In genomic region chr9:99814359-99814758, GRCh38 we compare ENCODE assay signal across 33 cellular contexts.
"Had no signal": no experiment of that assay in that cellular context is flagged by ENCODE, and none has a peak within 500 bp of the region (broad histone marks: within the 10 kb centered on the region; RNA-seq: fewer than 3 reads in every experiment).

No MANE protein-coding gene starts in this region.

- ATAC-seq: activated CD4-positive, alpha-beta T cell treated with anti-CD3 and anti-CD28 coated beads for 36 hours; activated CD8-positive, alpha-beta memory T cell treated with anti-CD3 and anti-CD28 coated beads, Interleukin-2, amount 10 ng/mL, durations not matched to agents 7 days and 5 days; activated CD8-positive, alpha-beta T cell treated with anti-CD3 and anti-CD28 coated beads, Interleukin-2, amount 10 ng/mL, durations not matched to agents 7 days and 5 days; activated naive CD8-positive, alpha-beta T cell treated with anti-CD3 and anti-CD28 coated beads, Interleukin-2, amount 50 U/mL, for 24 hours; heart left ventricle had no signal

- H3K36me3 Mint-ChIP-seq: activated CD4-positive, alpha-beta memory T cell treated with anti-CD3 and anti-CD28 coated beads for 36 hours had no signal

- H3K4me1 ChIP-seq: breast epithelium, colonic mucosa had no signal

- H3K36me3 ChIP-seq: ascending aorta, breast epithelium, cardiac muscle cell, colonic mucosa, esophagus muscularis mucosa had no signal

- H3K9me3 ChIP-seq: ascending aorta, breast epithelium, colonic mucosa, esophagus muscularis mucosa, heart left ventricle had no signal

- DNase-seq: activated CD4-positive, alpha-beta memory T cell treated with anti-CD3 and anti-CD28 coated beads for 36 hours; activated CD4-positive, alpha-beta T cell treated with anti-CD3 and anti-CD28 coated beads for 36 hours; activated CD4-positive, alpha-beta T cell treated with anti-CD3 and anti-CD28 coated beads, Interleukin-2, amount 10 ng/mL, durations not matched to agents 24 days and 14 days; activated CD4-positive, CD25-positive, alpha-beta regulatory T cell; activated CD4-positive, CD25-positive, alpha-beta regulatory T cell treated with anti-CD3 and anti-CD28 coated beads, Interleukin-2, amount 50 U/mL, for 72 hours; activated CD8-positive, alpha-beta memory T cell treated with anti-CD3 and anti-CD28 coated beads, Interleukin-2, amount 10 ng/mL, durations not matched to agents 7 days and 5 days; activated CD8-positive, alpha-beta memory T cell treated with anti-CD3 and anti-CD28 coated beads, Interleukin-2, amount 50 U/mL, for 4 hours; activated CD8-positive, alpha-beta T cell treated with anti-CD3 and anti-CD28 coated beads, Interleukin-2, amount 10 ng/mL, durations not matched to agents 7 days and 5 days; activated effector memory CD4-positive, alpha-beta T cell treated with anti-CD3 and anti-CD28 coated beads, Interleukin-2, amount 50 U/mL, for 16 hours; activated naive CD4-positive, alpha-beta T cell treated with anti-CD3 and anti-CD28 coated beads for 36 hours; activated naive CD8-positive, alpha-beta T cell treated with anti-CD3 and anti-CD28 coated beads for 36 hours; activated naive CD8-positive, alpha-beta T cell treated with anti-CD3 and anti-CD28 coated beads, Interleukin-2, amount 50 U/mL, for 24 hours; activated T-cell treated with anti-CD3 and anti-CD28 coated beads, Interleukin-2, amount 50 U/mL, for 1 hour; activated T-cell treated with anti-CD3 and anti-CD28 coated beads, Interleukin-2, amount 50 U/mL, for 48 hours; central memory CD4-positive, alpha-beta T cell; cerebellar nuclear complex; colonic mucosa; dorsolateral prefrontal cortex; effector memory CD4-positive, alpha-beta T cell; erythroblast; glutamatergic neuron; heart left ventricle; T-helper 2 cell had no signal

- H3K27me3 Mint-ChIP-seq: activated naive CD8-positive, alpha-beta T cell treated with anti-CD3 and anti-CD28 coated beads for 36 hours had no signal

- H3K27ac Mint-ChIP-seq: activated CD4-positive, alpha-beta memory T cell treated with anti-CD3 and anti-CD28 coated beads for 36 hours; activated CD4-positive, alpha-beta T cell treated with anti-CD3 and anti-CD28 coated beads for 36 hours; activated CD4-positive, alpha-beta T cell treated with anti-CD3 and anti-CD28 coated beads, Interleukin-2, amount 10 ng/mL, durations not matched to agents 24 days and 14 days; activated CD8-positive, alpha-beta memory T cell treated with anti-CD3 and anti-CD28 coated beads, Interleukin-2, amount 10 ng/mL, durations not matched to agents 7 days and 5 days; activated CD8-positive, alpha-beta T cell treated with anti-CD3 and anti-CD28 coated beads, Interleukin-2, amount 10 ng/mL, durations not matched to agents 7 days and 5 days; activated naive CD4-positive, alpha-beta T cell treated with anti-CD3 and anti-CD28 coated beads for 36 hours; activated naive CD4-positive, alpha-beta T cell treated with anti-CD3 and anti-CD28 coated beads, Interleukin-2, amount 50 U/mL, for 24 hours; activated naive CD8-positive, alpha-beta T cell treated with anti-CD3 and anti-CD28 coated beads for 36 hours; activated naive CD8-positive, alpha-beta T cell treated with anti-CD3 and anti-CD28 coated beads, Interleukin-2, amount 50 U/mL, for 24 hours; activated T-helper 1 cell treated with anti-CD3 and anti-CD28 coated beads, Interleukin-12 subunit alpha, Interleukin-12 subunit beta, Interleukin-2, Interleukin-4 antibody, amounts not matched to agents 30 ng/mL and 10 ng/mL and 1 ng/mL, durations not matched to agents 14 hours and 24 hours and 36 hours; activated T-helper 2 cell treated with anti-CD3 and anti-CD28 coated beads, Interferon-gamma antibody, Interleukin-2, Interleukin-4, amounts not matched to agents 10 μg/mL and 5 μg/mL and 100 μg/mL, durations not matched to agents 14 hours and 24 hours and 36 hours; brain; dendritic cell treated with granulocyte-macrophage colony-stimulating factor and Interleukin-4, amounts not matched to agents 40 ng/mL and 50 ng/mL, for 4 days had no signal

- H3K27me3 ChIP-seq: ascending aorta, breast epithelium, cardiac muscle cell, colonic mucosa, dorsolateral prefrontal cortex, esophagus muscularis mucosa, heart left ventricle had no signal

- H3K4me3 Mint-ChIP-seq: activated CD4-positive, alpha-beta memory T cell treated with anti-CD3 and anti-CD28 coated beads for 36 hours; activated CD4-positive, alpha-beta T cell treated with anti-CD3 and anti-CD28 coated beads for 36 hours; activated CD4-positive, alpha-beta T cell treated with anti-CD3 and anti-CD28 coated beads, Interleukin-2, amount 10 ng/mL, durations not matched to agents 24 days and 14 days; activated CD8-positive, alpha-beta memory T cell treated with anti-CD3 and anti-CD28 coated beads, Interleukin-2, amount 10 ng/mL, durations not matched to agents 7 days and 5 days; activated CD8-positive, alpha-beta T cell treated with anti-CD3 and anti-CD28 coated beads, Interleukin-2, amount 10 ng/mL, durations not matched to agents 7 days and 5 days; activated naive CD4-positive, alpha-beta T cell treated with anti-CD3 and anti-CD28 coated beads for 36 hours; activated naive CD4-positive, alpha-beta T cell treated with anti-CD3 and anti-CD28 coated beads, Interleukin-2, amount 50 U/mL, for 24 hours; activated naive CD8-positive, alpha-beta T cell treated with anti-CD3 and anti-CD28 coated beads for 36 hours; activated naive CD8-positive, alpha-beta T cell treated with anti-CD3 and anti-CD28 coated beads, Interleukin-2, amount 50 U/mL, for 24 hours; activated T-helper 1 cell treated with anti-CD3 and anti-CD28 coated beads, Interleukin-12 subunit alpha, Interleukin-12 subunit beta, Interleukin-2, Interleukin-4 antibody, amounts not matched to agents 30 ng/mL and 10 ng/mL and 1 ng/mL, durations not matched to agents 14 hours and 24 hours and 36 hours; dendritic cell treated with granulocyte-macrophage colony-stimulating factor and Interleukin-4, amounts not matched to agents 40 ng/mL and 50 ng/mL, for 4 days had no signal

- FAIRE-seq: frontal cortex had no signal

- H3K27ac ChIP-seq: ascending aorta, breast epithelium, cardiac muscle cell, colonic mucosa, dorsolateral prefrontal cortex, esophagus muscularis mucosa, heart left ventricle had no signal

- H3K9me3 Mint-ChIP-seq: activated CD4-positive, alpha-beta memory T cell treated with anti-CD3 and anti-CD28 coated beads for 36 hours; activated CD4-positive, alpha-beta T cell treated with anti-CD3 and anti-CD28 coated beads, Interleukin-2, amount 10 ng/mL, durations not matched to agents 24 days and 14 days; activated naive CD4-positive, alpha-beta T cell treated with anti-CD3 and anti-CD28 coated beads for 36 hours; activated naive CD4-positive, alpha-beta T cell treated with anti-CD3 and anti-CD28 coated beads, Interleukin-2, amount 50 U/mL, for 24 hours; activated naive CD8-positive, alpha-beta T cell treated with anti-CD3 and anti-CD28 coated beads for 36 hours; activated naive CD8-positive, alpha-beta T cell treated with anti-CD3 and anti-CD28 coated beads, Interleukin-2, amount 50 U/mL, for 24 hours; activated T-helper 1 cell treated with anti-CD3 and anti-CD28 coated beads, Interleukin-12 subunit alpha, Interleukin-12 subunit beta, Interleukin-2, Interleukin-4 antibody, amounts not matched to agents 30 ng/mL and 10 ng/mL and 1 ng/mL, durations not matched to agents 14 hours and 24 hours and 36 hours; activated T-helper 2 cell treated with anti-CD3 and anti-CD28 coated beads, Interferon-gamma antibody, Interleukin-2, Interleukin-4, amounts not matched to agents 10 μg/mL and 5 μg/mL and 100 μg/mL, durations not matched to agents 14 hours and 24 hours and 36 hours; brain; dendritic cell treated with granulocyte-macrophage colony-stimulating factor and Interleukin-4, amounts not matched to agents 40 ng/mL and 50 ng/mL, for 4 days had no signal

- H3K4me3 ChIP-seq: ascending aorta, breast epithelium, cardiac muscle cell, colonic mucosa, dorsolateral prefrontal cortex, esophagus muscularis mucosa, heart left ventricle had no signal
